1 cellular context compared by ENCODE assay signal in the genomic region with DNA sequence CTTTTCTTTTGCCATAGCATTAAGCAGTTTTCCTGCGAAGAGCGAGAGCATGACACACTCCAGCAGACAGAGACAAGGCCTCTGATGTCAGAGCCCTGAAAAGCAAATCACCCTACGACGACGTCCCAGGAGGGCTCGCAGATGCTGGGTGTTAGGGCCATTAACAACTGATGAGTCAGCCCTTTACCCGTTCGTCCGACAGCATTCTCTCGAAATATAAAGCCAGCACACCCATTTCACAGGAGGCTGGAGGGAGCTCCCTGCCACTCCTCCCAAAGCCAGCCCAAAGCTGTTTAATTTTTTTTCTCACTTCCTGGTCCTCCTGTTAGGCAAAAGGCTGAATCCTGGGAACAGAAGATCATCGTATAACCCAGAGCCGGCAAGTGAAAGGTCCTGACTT.
TF ChIP-seq lines count a peak whose summit lies in the region.

No MANE protein-coding gene starts in this region.

TF ChIP-seq in K562, 482 proteins besides CTCF, POLR2A, EP300 and RAD21:
- TF ChIP-seq HNRNPL (IDR thresholded peaks at IDR 0.05; ENCODE audit: low read depth, low read length): no peak
- peak; percentile 75 for TF ChIP-seq MAFK (IDR thresholded peaks at IDR 0.05; ENCODE audit: low read length)
- TF ChIP-seq C11orf30 (IDR thresholded peaks at IDR 0.05; ENCODE audit: low read depth): peak; percentile 88
- peak; percentile 94 for TF ChIP-seq ZNF316 (IDR thresholded peaks at IDR 0.05)
- TF ChIP-seq MAFG (tag; conservative IDR thresholded peaks at IDR 0.05): peak; percentile 84
- TF ChIP-seq NFATC3 (IDR thresholded peaks at IDR 0.05): no peak
- TF ChIP-seq MAFF (IDR thresholded peaks at IDR 0.05; ENCODE audit: low read length): peak; percentile 70
- TF ChIP-seq, protein P1, sequence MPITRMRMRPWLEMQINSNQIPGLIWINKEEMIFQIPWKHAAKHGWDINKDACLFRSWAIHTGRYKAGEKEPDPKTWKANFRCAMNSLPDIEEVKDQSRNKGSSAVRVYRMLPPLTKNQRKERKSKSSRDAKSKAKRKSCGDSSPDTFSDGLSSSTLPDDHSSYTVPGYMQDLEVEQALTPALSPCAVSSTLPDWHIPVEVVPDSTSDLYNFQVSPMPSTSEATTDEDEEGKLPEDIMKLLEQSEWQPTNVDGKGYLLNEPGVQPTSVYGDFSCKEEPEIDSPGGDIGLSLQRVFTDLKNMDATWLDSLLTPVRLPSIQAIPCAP (CRISPR knock-in tag; IDR thresholded peaks at IDR 0.05; ENCODE audit: borderline replicate concordance): no peak
- no peak for TF ChIP-seq MTA3 (IDR thresholded peaks at IDR 0.05; ENCODE audit: borderline replicate concordance)
- TF ChIP-seq, protein P2, sequence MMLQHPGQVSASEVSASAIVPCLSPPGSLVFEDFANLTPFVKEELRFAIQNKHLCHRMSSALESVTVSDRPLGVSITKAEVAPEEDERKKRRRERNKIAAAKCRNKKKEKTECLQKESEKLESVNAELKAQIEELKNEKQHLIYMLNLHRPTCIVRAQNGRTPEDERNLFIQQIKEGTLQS (IDR thresholded peaks at IDR 0.05): 0 out of 2 replicates have a peak, but pooled peaks have one; percentile 15
- TF ChIP-seq, protein P2 (CRISPR knock-in tag; conservative IDR thresholded peaks at IDR 0.05): no peak
- no peak for TF ChIP-seq SAFB2 (IDR thresholded peaks at IDR 0.05; ENCODE audit: borderline replicate concordance, low read depth, low read length, severe bottlenecking)
- TF ChIP-seq, protein P3, sequence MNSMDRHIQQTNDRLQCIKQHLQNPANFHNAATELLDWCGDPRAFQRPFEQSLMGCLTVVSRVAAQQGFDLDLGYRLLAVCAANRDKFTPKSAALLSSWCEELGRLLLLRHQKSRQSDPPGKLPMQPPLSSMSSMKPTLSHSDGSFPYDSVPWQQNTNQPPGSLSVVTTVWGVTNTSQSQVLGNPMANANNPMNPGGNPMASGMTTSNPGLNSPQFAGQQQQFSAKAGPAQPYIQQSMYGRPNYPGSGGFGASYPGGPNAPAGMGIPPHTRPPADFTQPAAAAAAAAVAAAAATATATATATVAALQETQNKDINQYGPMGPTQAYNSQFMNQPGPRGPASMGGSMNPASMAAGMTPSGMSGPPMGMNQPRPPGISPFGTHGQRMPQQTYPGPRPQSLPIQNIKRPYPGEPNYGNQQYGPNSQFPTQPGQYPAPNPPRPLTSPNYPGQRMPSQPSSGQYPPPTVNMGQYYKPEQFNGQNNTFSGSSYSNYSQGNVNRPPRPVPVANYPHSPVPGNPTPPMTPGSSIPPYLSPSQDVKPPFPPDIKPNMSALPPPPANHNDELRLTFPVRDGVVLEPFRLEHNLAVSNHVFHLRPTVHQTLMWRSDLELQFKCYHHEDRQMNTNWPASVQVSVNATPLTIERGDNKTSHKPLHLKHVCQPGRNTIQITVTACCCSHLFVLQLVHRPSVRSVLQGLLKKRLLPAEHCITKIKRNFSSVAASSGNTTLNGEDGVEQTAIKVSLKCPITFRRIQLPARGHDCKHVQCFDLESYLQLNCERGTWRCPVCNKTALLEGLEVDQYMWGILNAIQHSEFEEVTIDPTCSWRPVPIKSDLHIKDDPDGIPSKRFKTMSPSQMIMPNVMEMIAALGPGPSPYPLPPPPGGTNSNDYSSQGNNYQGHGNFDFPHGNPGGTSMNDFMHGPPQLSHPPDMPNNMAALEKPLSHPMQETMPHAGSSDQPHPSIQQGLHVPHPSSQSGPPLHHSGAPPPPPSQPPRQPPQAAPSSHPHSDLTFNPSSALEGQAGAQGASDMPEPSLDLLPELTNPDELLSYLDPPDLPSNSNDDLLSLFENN (IDR thresholded peaks at IDR 0.05; ENCODE audit: low read depth in 2 of 2, low read length in 2 of 2): no peak
TF ChIP-seq in K562: peak in this region for 6.
